Comparison of ENCODE assay signal across 7 cellular contexts in genomic region chrX:3169421-3169820, GRCh38.
"Had no signal": no experiment of that assay in that cellular context is flagged by ENCODE, and none has a peak within 500 bp of the region (broad histone marks: within the 10 kb centered on the region; RNA-seq: fewer than 3 reads in every experiment).

No MANE protein-coding gene starts in this region.

- H3K27ac Mint-ChIP-seq: GM23338, H9 had no signal

- FAIRE-seq: HTR-8/SVneo, K562 had no signal

- ATAC-seq: GM23338, K562 had no signal

- H3K9me3 Mint-ChIP-seq: GM23338, H9 had no signal

- H2AFZ ChIP-seq: GM23338 had no signal

- H3K4me2 ChIP-seq: GM23338 had no signal

- H3K4me3 ChIP-seq: GM23338, K562 had no signal

- DNase-seq: H9, HCEC 1CT, IMR-90, KG1 had no signal

- H3K4me3 Mint-ChIP-seq: GM23338, H9 had no signal
